9 cellular contexts compared by ENCODE assay signal in the genomic region with DNA sequence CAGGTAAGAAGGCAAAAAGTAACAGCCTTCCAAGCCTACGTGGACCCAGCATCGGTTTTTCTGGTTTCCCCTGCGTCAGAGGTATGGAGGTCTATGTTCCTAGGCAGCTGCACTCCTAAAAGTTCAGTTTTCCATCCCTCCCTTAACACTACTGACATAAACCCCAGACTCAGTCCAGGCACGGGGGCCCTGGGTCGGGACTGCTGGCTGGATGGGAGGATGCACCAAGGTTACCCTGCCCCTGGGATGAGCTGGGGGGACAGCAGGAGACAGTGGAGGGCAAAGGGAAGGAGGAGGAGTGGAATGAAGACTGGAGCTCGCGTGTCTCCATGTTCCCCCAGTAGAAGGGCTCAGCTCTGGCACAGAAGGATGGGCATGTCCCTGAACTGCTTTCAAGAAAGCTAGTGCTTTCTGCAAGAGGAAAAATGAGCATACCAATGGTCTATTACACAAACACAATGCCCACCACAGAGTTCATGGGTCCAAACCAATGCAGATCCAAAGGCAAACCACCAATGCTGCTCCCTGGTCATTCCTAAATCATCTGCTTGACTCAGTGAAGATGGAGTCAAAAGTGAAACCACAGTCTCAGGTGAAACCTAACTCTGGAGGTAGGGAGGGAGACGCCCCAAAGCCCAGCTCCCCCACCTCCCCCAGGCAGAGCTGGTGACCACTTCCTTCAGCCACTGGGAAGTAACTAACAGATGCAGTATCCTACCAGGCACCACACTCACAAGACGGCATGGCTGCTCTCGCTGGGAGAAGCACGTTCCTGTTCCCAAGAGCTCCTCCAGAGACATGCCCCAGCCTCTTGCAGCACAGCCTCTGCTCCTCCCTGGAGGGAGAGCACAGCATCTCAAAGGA. TPM values are rescaled to one million over a fixed set of nuclear protein-coding genes. Genes with fewer than 3 reads are reported as not detected.
DNase-seq lines count a peak whose midpoint lies in the region; ATAC-seq, FAIRE-seq and TF ChIP-seq lines count a peak whose summit lies in the region.
"Had no signal": no experiment of that assay in that cellular context is flagged by ENCODE, and none has a peak within 500 bp of the region (broad histone marks: within the 10 kb centered on the region; RNA-seq: fewer than 3 reads in every experiment).

No MANE protein-coding gene starts in this region.

- WGBS in pancreas, 2 donors, result 80 to 86% methylated on average over 11 of the region's 11 CpGs

- no peaks in the 10 kb centered on the region for H3K27me3 ChIP-seq in CD4-positive, alpha-beta memory T cell (ENCODE audit: insufficient read depth, low read length)
- no peaks in the 10 kb centered on the region for H3K27me3 ChIP-seq in pancreas

- peaks cover 46 to 86% of the 10 kb centered on the region in 2 donors for H3K36me3 Mint-ChIP-seq in CD4-positive, alpha-beta memory T cell
- H3K36me3 Mint-ChIP-seq in dendritic cell treated with granulocyte-macrophage colony-stimulating factor and Interleukin-4, amounts not matched to agents 40 ng/mL and 50 ng/mL, for 4 days (ENCODE audit: low read depth), result peaks cover 99% of the 10 kb centered on the region

- peaks cover 45% of the 10 kb centered on the region for H3K4me1 ChIP-seq in CD4-positive, alpha-beta memory T cell (ENCODE audit: insufficient read depth, low read length)
- peaks cover 35% of the 10 kb centered on the region for H3K4me1 ChIP-seq in OCI-LY7 (ENCODE audit: insufficient read depth, low read length, poor library complexity, severe bottlenecking)
- H3K4me1 ChIP-seq in pancreas, result peaks cover 24 to 46% (median 24%) of the 10 kb centered on the region in 3 donors

- peak overlapping the region; percentile 81 to 93 (median 87) for H3K27ac Mint-ChIP-seq in CD4-positive, alpha-beta memory T cell
- H3K27ac Mint-ChIP-seq in dendritic cell treated with granulocyte-macrophage colony-stimulating factor and Interleukin-4, amounts not matched to agents 40 ng/mL and 50 ng/mL, for 4 days, result peak overlapping the region; percentile 83

- POLR2A ChIA-PET in CD4-positive, alpha-beta memory T cell (lab: Charles Lee; ENCODE audit: partially characterized antibody), result interaction anchor here (0.6 to 1.6 kb wide), 4 partner anchors 10 to 84 kb away, joined by 3 to 17 read pairs (median 6); no protein-coding TSS in a partner anchor
- POLR2A ChIA-PET in OCI-LY7 (lab: Charles Lee), result interaction anchor here (1.3 to 1.5 kb wide), 2 partner anchors 10 to 16 kb away, joined by 3 to 4 read pairs; no protein-coding TSS in a partner anchor

- CTCF ChIA-PET in CD4-positive, alpha-beta memory T cell (lab: Charles Lee; ENCODE audit: partially characterized antibody), result interaction anchor here (0.9 to 2.5 kb wide), 3 partner anchors 9 to 16 kb away, joined by 3 to 25 read pairs (median 3); no protein-coding TSS in a partner anchor
- CTCF ChIA-PET in OCI-LY7 (lab: Charles Lee; ENCODE audit: unreplicated experiment), result interaction anchor here (0.9 to 1.0 kb wide), 3 partner anchors 10 to 16 kb away, joined by 3 read pairs; no protein-coding TSS in a partner anchor

- no peaks in the 10 kb centered on the region for H3K27me3 Mint-ChIP-seq in CD4-positive, alpha-beta memory T cell
- no peaks in the 10 kb centered on the region for H3K27me3 Mint-ChIP-seq in dendritic cell treated with granulocyte-macrophage colony-stimulating factor and Interleukin-4, amounts not matched to agents 40 ng/mL and 50 ng/mL, for 4 days

- H3K27ac ChIP-seq in CD4-positive, alpha-beta memory T cell (ENCODE audit: low read depth, low read length), result peak overlapping the region; percentile 29
- peak overlapping the region; percentile 32 for H3K27ac ChIP-seq in OCI-LY7 (ENCODE audit: low read depth, low read length, poor library complexity, severe bottlenecking)
- peak overlapping the region; percentile 0 to 60 (median 30) for H3K27ac ChIP-seq in pancreas

- DNase-seq in CD4-positive, alpha-beta memory T cell, result peak in 1 of 5 donors; percentile 32
- DNase-seq in OCI-LY7 (ENCODE audit: low spot score), result no peak
- no peak for DNase-seq in pancreas
- no peak for DNase-seq in activated CD4-positive, CD25-positive, alpha-beta regulatory T cell treated with anti-CD3 and anti-CD28 coated beads, Interleukin-2, amount 50 U/mL, for 72 hours
- DNase-seq in D721Med (ENCODE audit: insufficient read length, low spot score), result no peak
- no peak for DNase-seq in NCI-H128 (lab: John Stamatoyannopoulos, UW; ENCODE audit: unreplicated experiment)
- DNase-seq: NCI-H526 had no signal

- peak overlapping the region; percentile 39 for H3K4me2 ChIP-seq in OCI-LY7 (ENCODE audit: low read length)

- FAIRE-seq in pancreas (lab: Jason Lieb, UNC) (no peak), D721Med (lab: Jason Lieb, UNC) (no peak)

- no peaks in the 10 kb centered on the region for H3K79me2 ChIP-seq in OCI-LY7 (ENCODE audit: insufficient read depth, low read depth, low read length)

- H3K36me3 ChIP-seq in CD4-positive, alpha-beta memory T cell (ENCODE audit: insufficient read depth, low read length), result peaks cover 81% of the 10 kb centered on the region
- H3K36me3 ChIP-seq in OCI-LY7 (ENCODE audit: insufficient read depth, low read length) (peaks cover 37% of the 10 kb centered on the region), pancreas (peaks cover 5 to 92% (median 65%) of the 10 kb centered on the region in 3 donors)

- H2AFZ ChIP-seq in OCI-LY7 (ENCODE audit: low read length), result no peak overlapping the region

- no peaks in the 10 kb centered on the region for H4K20me1 ChIP-seq in OCI-LY7 (ENCODE audit: insufficient read depth, low read length)

- H3K9me2 ChIP-seq in OCI-LY7 (ENCODE audit: insufficient read depth, low read length), result no peaks in the 10 kb centered on the region

- H3K9me3 Mint-ChIP-seq in CD4-positive, alpha-beta memory T cell, result no peaks in the 10 kb centered on the region
- no peaks in the 10 kb centered on the region for H3K9me3 Mint-ChIP-seq in dendritic cell treated with granulocyte-macrophage colony-stimulating factor and Interleukin-4, amounts not matched to agents 40 ng/mL and 50 ng/mL, for 4 days

- H3K4me1 Mint-ChIP-seq in CD4-positive, alpha-beta memory T cell, result peaks cover 37 to 76% (median 50%) of the 10 kb centered on the region in 4 donors
- peaks cover 60% of the 10 kb centered on the region for H3K4me1 Mint-ChIP-seq in dendritic cell treated with granulocyte-macrophage colony-stimulating factor and Interleukin-4, amounts not matched to agents 40 ng/mL and 50 ng/mL, for 4 days (ENCODE audit: low read depth)

- ATAC-seq in pancreas (no peak), HG03565 (IDR thresholded peaks at IDR 0.05; ENCODE audit: unreplicated experiment) (no peak)

- H3K4me3 ChIP-seq in CD4-positive, alpha-beta memory T cell (ENCODE audit: low read length in 2 of 2), result no peak overlapping the region
- H3K4me3 ChIP-seq in OCI-LY7 (ENCODE audit: low read depth, low read length, poor library complexity, severe bottlenecking), result no peak overlapping the region
- no peak overlapping the region for H3K4me3 ChIP-seq in pancreas

- peak overlapping the region in 6 of 8 donors; percentile 28 to 72 (median 56) for H3K4me3 Mint-ChIP-seq in CD4-positive, alpha-beta memory T cell
- H3K4me3 Mint-ChIP-seq in dendritic cell treated with granulocyte-macrophage colony-stimulating factor and Interleukin-4, amounts not matched to agents 40 ng/mL and 50 ng/mL, for 4 days, result no peak overlapping the region

- TF ChIP-seq CTCF in OCI-LY7 (conservative IDR thresholded peaks at IDR 0.05; ENCODE audit: low read length) (no peak), pancreas (IDR thresholded peaks at IDR 0.05) (no peak), D721Med (IDR thresholded peaks at IDR 0.05; ENCODE audit: insufficient read depth, missing control alignments) (no peak)

- H3K9me3 ChIP-seq in CD4-positive, alpha-beta memory T cell (ENCODE audit: control insufficient read depth in 1 of 2, low read length in 2 of 2), result no peaks in the 10 kb centered on the region
- no peaks in the 10 kb centered on the region for H3K9me3 ChIP-seq in OCI-LY7 (ENCODE audit: low read length)
- no peaks in the 10 kb centered on the region for H3K9me3 ChIP-seq in pancreas

- BruUV-seq in OCI-LY7 (replicated peaks; lab: Mats Ljungman, UMichigan), result no TSS peak

- intact Hi-C loops in CD4-positive, alpha-beta memory T cell (cut with micrococcal nuclease), result no loop called here
- intact Hi-C loops in OCI-LY7 (cut with micrococcal nuclease; ENCODE audit: unreplicated experiment), result no loop called here
- intact Hi-C loops in dendritic cell treated with granulocyte-macrophage colony-stimulating factor and Interleukin-4, amounts not matched to agents 40 ng/mL and 50 ng/mL, for 4 days (cut with micrococcal nuclease), result no loop called here
- intact Hi-C loops in pancreas (cut with DNase I), result no loop called here

RNA-seq across cellular contexts. Expression of a gene that starts 54.9 kb away (rescaled TPM):
- 100 to 1,000 TPM; 217 to 234 TPM for total RNA-seq in CD4-positive, alpha-beta memory T cell
- polyA plus RNA-seq in CD4-positive, alpha-beta memory T cell, result 100 to 1,000 TPM; 171 to 176 TPM
- total RNA-seq in OCI-LY7 (2014; rRNA removed; shearing (Covaris generic)), result 74.0 and 83.8 TPM in 2 replicates
- total RNA-seq in OCI-LY7 (2022), result 83.2 and 132 TPM in 2 replicates
- 100 to 1,000 TPM; 101 to 172 (median 116) TPM for total RNA-seq in pancreas
- 100 to 1,000 TPM in 1 of 2 donors, 10 to 100 TPM in 1; 59.8 to 141 TPM for polyA plus RNA-seq in pancreas
